8 cellular contexts compared by ENCODE assay signal in the genomic region with DNA sequence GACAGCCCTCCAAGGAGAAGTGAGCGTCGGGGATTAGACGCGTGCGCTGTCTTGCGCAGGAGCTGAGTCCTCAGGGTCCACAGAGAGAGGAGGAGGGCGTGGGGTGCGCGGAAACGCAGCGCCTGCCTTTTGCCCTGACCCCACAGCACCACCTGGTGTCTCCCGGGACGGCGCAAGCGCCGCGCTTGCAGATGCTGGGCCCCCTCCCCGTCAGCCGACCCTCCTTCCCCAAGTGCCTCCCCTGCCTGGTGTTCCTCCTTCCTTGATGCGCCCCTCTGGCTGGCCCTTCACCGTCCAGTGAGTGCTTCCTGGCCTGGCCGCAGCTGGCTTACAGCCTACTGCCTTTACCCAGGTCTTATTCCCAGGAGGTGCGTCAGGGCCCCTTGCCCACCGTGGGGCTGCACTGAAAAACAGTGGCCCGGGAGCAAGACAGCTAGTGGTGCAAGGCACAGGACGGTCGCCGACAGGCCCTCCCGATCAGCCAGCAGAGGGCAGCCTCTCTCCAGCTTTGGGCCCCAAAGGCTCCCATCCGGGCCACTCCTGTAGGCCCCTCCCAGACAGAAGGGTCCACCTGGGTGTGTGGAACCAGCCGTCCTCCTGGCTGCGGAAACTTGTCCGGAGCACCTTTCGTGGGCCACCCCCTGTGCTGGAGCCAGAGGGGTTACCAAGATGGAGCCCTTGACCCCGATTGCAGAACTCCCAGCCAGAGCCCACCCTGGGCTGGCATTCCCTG. TPM values are rescaled to one million over a fixed set of nuclear protein-coding genes. Genes with fewer than 3 reads are reported as not detected.
DNase-seq lines count a peak whose midpoint lies in the region; ATAC-seq and TF ChIP-seq lines count a peak whose summit lies in the region.

No MANE protein-coding gene starts in this region.

- H3K9me3 ChIP-seq in liver (ENCODE audit: control insufficient read depth in 4 of 4, low read length in 3 of 4), result no peaks in the 10 kb centered on the region

- H3K27ac ChIP-seq in liver (ENCODE audit: low read depth in 1 of 2, low read length in 2 of 2), result no peak overlapping the region

- CTCF ChIA-PET in BJ (lab: Yijun Ruan, JAX), result interaction anchor here (0.7 to 14.4 kb wide), 26 partner anchors 9 to 311 kb away, joined by 3 to 650 read pairs (median 6); a partner anchor contains a TSS

- no peak overlapping the region for H3K4me3 ChIP-seq in BJ (ENCODE audit: low read depth, low read length)
- no peak overlapping the region for H3K4me3 ChIP-seq in liver (ENCODE audit: low read depth in 1 of 3, low read length in 3 of 3)

- POLR2A ChIA-PET in BJ (lab: Charles Lee), result interaction anchor here (0.9 kb wide), 2 partner anchors 21 to 31 kb away, joined by 3 read pairs; no protein-coding TSS in a partner anchor

- H3K9ac ChIP-seq in liver (ENCODE audit: low read depth in 1 of 2, low read length in 2 of 2), result no peak overlapping the region

- H3K36me3 ChIP-seq in BJ (ENCODE audit: control insufficient read depth, insufficient read depth, low read length) (peaks cover 32% of the 10 kb centered on the region), liver (ENCODE audit: control insufficient read depth in 4 of 4, insufficient read depth in 3 of 4, low read depth in 1 of 4, low read length in 3 of 4) (peaks cover 0 to 36% (median 18%) of the 10 kb centered on the region in 4 donors)

- WGBS in liver, result 6% methylated on average over 35 of the region's 35 CpGs

- DNase-seq in BJ (ENCODE audit: low read depth) (no peak), GM19238 (ENCODE audit: insufficient read length, low spot score) (peak; percentile 91), NCI-H524 treated with DMSO at 0.1 percent for 48 hours (lab: John Stamatoyannopoulos, UW) (peak; percentile 39), dermis microvascular lymphatic vessel endothelial cell (ENCODE audit: low read depth in 2 of 2) (peak; percentile 64 to 85)
- DNase-seq in activated CD4-positive, alpha-beta T cell treated with anti-CD3 and anti-CD28 coated beads, Interleukin-2, amount 50 U/mL, for 24 hours (ENCODE audit: low read depth in 1 of 2, low spot score in 1 of 2), result peak; percentile 54 to 74
- DNase-seq in stimulated activated CD4-positive, alpha-beta T cell treated with anti-CD3 and anti-CD28 coated beads, Interleukin-4, amount 100 ng/mL, for 48 hours (ENCODE audit: low read depth in 2 of 2), result peak; percentile 75 to 79

- TF ChIP-seq CTCF in BJ (IDR thresholded peaks at IDR 0.05; ENCODE audit: insufficient read depth, low read depth, low read length), result peak; percentile 93
- peak; percentile 93 for TF ChIP-seq CTCF in liver (IDR thresholded peaks at IDR 0.05; ENCODE audit: low read depth, low read length, missing input control)

- no peaks in the 10 kb centered on the region for H3K27me3 ChIP-seq in BJ (ENCODE audit: control insufficient read depth, insufficient read depth, low read length)
- H3K27me3 ChIP-seq in liver (ENCODE audit: control insufficient read depth in 4 of 4, insufficient read depth in 4 of 4, low read length in 3 of 4), result no peaks in the 10 kb centered on the region

- ATAC-seq in HG03354 (IDR thresholded peaks at IDR 0.05; ENCODE audit: poor library complexity, severe bottlenecking, unreplicated experiment), result peak; percentile 80

- TF ChIP-seq RAD21 in liver (IDR thresholded peaks at IDR 0.05), result peak; percentile 95 to 98

- peaks cover 3 to 19% (median 15%) of the 10 kb centered on the region in 4 donors for H3K4me1 ChIP-seq in liver (ENCODE audit: control insufficient read depth in 4 of 4, insufficient read depth in 4 of 4, low read length in 3 of 4)

TF ChIP-seq in liver, 16 proteins besides CTCF, POLR2A, EP300 and RAD21:
- TF ChIP-seq HNF4G (IDR thresholded peaks at IDR 0.05) (peak; percentile 8), RXRA (IDR thresholded peaks at IDR 0.05) (peak in 1 of 2 donors; percentile 8), GABPA (IDR thresholded peaks at IDR 0.05 in 1 of 2, conservative IDR thresholded peaks at IDR 0.05 in 1 of 2) (no peak), SP1 (IDR thresholded peaks at IDR 0.05) (no peak), FOXA1 (IDR thresholded peaks at IDR 0.05) (no peak)
- TF ChIP-seq, protein P1, sequence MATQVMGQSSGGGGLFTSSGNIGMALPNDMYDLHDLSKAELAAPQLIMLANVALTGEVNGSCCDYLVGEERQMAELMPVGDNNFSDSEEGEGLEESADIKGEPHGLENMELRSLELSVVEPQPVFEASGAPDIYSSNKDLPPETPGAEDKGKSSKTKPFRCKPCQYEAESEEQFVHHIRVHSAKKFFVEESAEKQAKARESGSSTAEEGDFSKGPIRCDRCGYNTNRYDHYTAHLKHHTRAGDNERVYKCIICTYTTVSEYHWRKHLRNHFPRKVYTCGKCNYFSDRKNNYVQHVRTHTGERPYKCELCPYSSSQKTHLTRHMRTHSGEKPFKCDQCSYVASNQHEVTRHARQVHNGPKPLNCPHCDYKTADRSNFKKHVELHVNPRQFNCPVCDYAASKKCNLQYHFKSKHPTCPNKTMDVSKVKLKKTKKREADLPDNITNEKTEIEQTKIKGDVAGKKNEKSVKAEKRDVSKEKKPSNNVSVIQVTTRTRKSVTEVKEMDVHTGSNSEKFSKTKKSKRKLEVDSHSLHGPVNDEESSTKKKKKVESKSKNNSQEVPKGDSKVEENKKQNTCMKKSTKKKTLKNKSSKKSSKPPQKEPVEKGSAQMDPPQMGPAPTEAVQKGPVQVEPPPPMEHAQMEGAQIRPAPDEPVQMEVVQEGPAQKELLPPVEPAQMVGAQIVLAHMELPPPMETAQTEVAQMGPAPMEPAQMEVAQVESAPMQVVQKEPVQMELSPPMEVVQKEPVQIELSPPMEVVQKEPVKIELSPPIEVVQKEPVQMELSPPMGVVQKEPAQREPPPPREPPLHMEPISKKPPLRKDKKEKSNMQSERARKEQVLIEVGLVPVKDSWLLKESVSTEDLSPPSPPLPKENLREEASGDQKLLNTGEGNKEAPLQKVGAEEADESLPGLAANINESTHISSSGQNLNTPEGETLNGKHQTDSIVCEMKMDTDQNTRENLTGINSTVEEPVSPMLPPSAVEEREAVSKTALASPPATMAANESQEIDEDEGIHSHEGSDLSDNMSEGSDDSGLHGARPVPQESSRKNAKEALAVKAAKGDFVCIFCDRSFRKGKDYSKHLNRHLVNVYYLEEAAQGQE (IDR thresholded peaks at IDR 0.05), result no peak
- TF ChIP-seq, protein P2, sequence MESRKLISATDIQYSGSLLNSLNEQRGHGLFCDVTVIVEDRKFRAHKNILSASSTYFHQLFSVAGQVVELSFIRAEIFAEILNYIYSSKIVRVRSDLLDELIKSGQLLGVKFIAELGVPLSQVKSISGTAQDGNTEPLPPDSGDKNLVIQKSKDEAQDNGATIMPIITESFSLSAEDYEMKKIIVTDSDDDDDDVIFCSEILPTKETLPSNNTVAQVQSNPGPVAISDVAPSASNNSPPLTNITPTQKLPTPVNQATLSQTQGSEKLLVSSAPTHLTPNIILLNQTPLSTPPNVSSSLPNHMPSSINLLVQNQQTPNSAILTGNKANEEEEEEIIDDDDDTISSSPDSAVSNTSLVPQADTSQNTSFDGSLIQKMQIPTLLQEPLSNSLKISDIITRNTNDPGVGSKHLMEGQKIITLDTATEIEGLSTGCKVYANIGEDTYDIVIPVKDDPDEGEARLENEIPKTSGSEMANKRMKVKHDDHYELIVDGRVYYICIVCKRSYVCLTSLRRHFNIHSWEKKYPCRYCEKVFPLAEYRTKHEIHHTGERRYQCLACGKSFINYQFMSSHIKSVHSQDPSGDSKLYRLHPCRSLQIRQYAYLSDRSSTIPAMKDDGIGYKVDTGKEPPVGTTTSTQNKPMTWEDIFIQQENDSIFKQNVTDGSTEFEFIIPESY (IDR thresholded peaks at IDR 0.05), result no peak

RNA-seq across cellular contexts. Expression of a gene that starts 12.9 kb away (rescaled TPM):
- polyA plus RNA-seq in BJ (2011; rRNA removed) (87.3 and 130 TPM in 2 replicates), liver (1 to 10 TPM in 1 of 2 donors, under 1 TPM in 1; 0.36 to 2.2 TPM)
- 30.1 and 35.4 TPM in 2 replicates for polyA minus RNA-seq in BJ (2011; rRNA and poly(A)+ RNA removed)
- total RNA-seq in dermis microvascular lymphatic vessel endothelial cell (20.4 and 28.6 TPM in 2 replicates), liver (1 to 10 TPM in 1 of 2 donors, under 1 TPM in 1; 0.67 to 1.4 TPM)

RNA-seq across cellular contexts. Expression of a gene that starts 25.0 kb away (rescaled TPM):
- polyA plus RNA-seq in BJ (2011; rRNA removed) (720 and 957 TPM in 2 replicates), liver (10 to 100 TPM; 49.3 to 87.2 TPM)
- polyA minus RNA-seq in BJ (2011; rRNA and poly(A)+ RNA removed), result 475 and 544 TPM in 2 replicates
- total RNA-seq in dermis microvascular lymphatic vessel endothelial cell (88.6 and 119 TPM in 2 replicates), liver (10 to 100 TPM; 42.7 to 96.9 TPM)

RNA-seq across cellular contexts. Expression of a gene that starts 57.0 kb away (rescaled TPM):
- polyA plus RNA-seq in BJ (2011; rRNA removed) (15.6 and 21.6 TPM in 2 replicates), liver (1 to 10 TPM; 1.1 to 1.4 TPM)
- polyA minus RNA-seq in BJ (2011; rRNA and poly(A)+ RNA removed), result 37.5 and 64.0 TPM in 2 replicates
- total RNA-seq in dermis microvascular lymphatic vessel endothelial cell (4.4 and 6.3 TPM in 2 replicates), liver (1 to 10 TPM; 1.2 to 2.0 TPM)
